ENCODE assay signal across 1 cellular context in genomic region chr11:119319136-119319701, GRCh38.
TF ChIP-seq lines count a peak whose summit lies in the region.

No MANE protein-coding gene starts in this region.

TF ChIP-seq in IMR-90, 13 proteins besides CTCF, POLR2A, EP300 and RAD21 (continued from another document):
- TF ChIP-seq MAFK (IDR thresholded peaks at IDR 0.05; ENCODE audit: low read depth, low read length), result no peak
